Comparison of ENCODE assay signal across 19 cellular contexts in genomic region chr3:15409774-15410173, GRCh38. TPM values are rescaled to one million over a fixed set of nuclear protein-coding genes. Genes with fewer than 3 reads are reported as not detected.
DNase-seq lines count a peak whose midpoint lies in the region; ATAC-seq lines count a peak whose summit lies in the region.
"Had no signal": no experiment of that assay in that cellular context is flagged by ENCODE, and none has a peak within 500 bp of the region (broad histone marks: within the 10 kb centered on the region; RNA-seq: fewer than 3 reads in every experiment).

No MANE protein-coding gene starts in this region.

- no peak overlapping the region for H3K18ac ChIP-seq in mesenchymal stem cell (ENCODE audit: low read depth in 1 of 2, low read length in 2 of 2)

- peaks cover 5% of the 10 kb centered on the region for H3K79me1 ChIP-seq in mesenchymal stem cell (replicated peaks; ENCODE audit: low read length, poor library complexity, severe bottlenecking)

- no peak overlapping the region for H3K4me2 ChIP-seq in mesenchymal stem cell (ENCODE audit: low read length, poor library complexity, severe bottlenecking)
- H3K4me2 ChIP-seq: A549 had no signal

- no peaks in the 10 kb centered on the region for H3K79me2 ChIP-seq in ACC112 (ENCODE audit: control insufficient read depth, insufficient read depth, low read length, unreplicated experiment)

- H3K9me3 ChIP-seq in mesenchymal stem cell (ENCODE audit: control insufficient read depth, low read length), result no peaks in the 10 kb centered on the region
- H3K9me3 ChIP-seq: A549, Caco-2, HAP-1 had no signal

- no peak overlapping the region for H2BK12ac ChIP-seq in mesenchymal stem cell (ENCODE audit: low read length in 2 of 2)

- H2AFZ ChIP-seq in ACC112 (ENCODE audit: low read length, unreplicated experiment) (no peak overlapping the region), mesenchymal stem cell (ENCODE audit: low read depth, low read length) (no peak overlapping the region)

- peak overlapping the region; percentile 64 for H3K9ac ChIP-seq in mesenchymal stem cell (ENCODE audit: low read length)

- no peak overlapping the region for H3K23ac ChIP-seq in mesenchymal stem cell (ENCODE audit: low read length in 2 of 2)

- H2AK5ac ChIP-seq in mesenchymal stem cell (ENCODE audit: low read length, severe bottlenecking), result no peak overlapping the region

- H3K4me3 ChIP-seq in ACC112 (ENCODE audit: low read depth, low read length) (no peak overlapping the region), mesenchymal stem cell (ENCODE audit: insufficient read depth in 1 of 2, low read depth in 1 of 2, low read length in 2 of 2) (no peak overlapping the region)
- H3K4me3 ChIP-seq: A549, HAP-1 had no signal

- no peaks in the 10 kb centered on the region for H3K27me3 ChIP-seq in ACC112 (ENCODE audit: insufficient read depth, low read length)
- H3K27me3 ChIP-seq in mesenchymal stem cell (ENCODE audit: control insufficient read depth in 1 of 2, insufficient read depth in 1 of 2, low read length in 2 of 2), result no peaks in the 10 kb centered on the region

- peaks cover 21% of the 10 kb centered on the region for H3K4me1 Mint-ChIP-seq in dendritic cell treated with granulocyte-macrophage colony-stimulating factor and Interleukin-4, amounts not matched to agents 40 ng/mL and 50 ng/mL, for 4 days (ENCODE audit: low read depth)

- peak overlapping the region; percentile 82 for H3K27ac Mint-ChIP-seq in dendritic cell treated with granulocyte-macrophage colony-stimulating factor and Interleukin-4, amounts not matched to agents 40 ng/mL and 50 ng/mL, for 4 days
- H3K27ac Mint-ChIP-seq: CD8-positive, alpha-beta T cell; HFFc6 had no signal

- H3K36me3 ChIP-seq in ACC112 (ENCODE audit: insufficient read depth, low read length) (peaks cover 7% of the 10 kb centered on the region; the same call in 1 of the 2 replicates), mesenchymal stem cell (ENCODE audit: control insufficient read depth in 1 of 2, insufficient read depth in 2 of 2, low read depth in 1 of 2, low read length in 2 of 2) (peaks cover 35 to 53% of the 10 kb centered on the region in 2 experiments)

- in situ Hi-C loops in G401 (cut with HindIII; ENCODE audit: low sequenced_read_pairs), result no loop called here

- no peak overlapping the region for H2BK15ac ChIP-seq in mesenchymal stem cell (ENCODE audit: low read depth, poor library complexity, severe bottlenecking)

- H2BK120ac ChIP-seq in mesenchymal stem cell (ENCODE audit: low read depth, low read length), result no peak overlapping the region

- no peak overlapping the region for H3K14ac ChIP-seq in mesenchymal stem cell (ENCODE audit: low read length in 2 of 2)

- no peak overlapping the region for H4K91ac ChIP-seq in mesenchymal stem cell (ENCODE audit: low read length)

- H3K27ac ChIP-seq in ACC112 (ENCODE audit: low read depth, low read length), result peak overlapping the region; percentile 20; the same call in 1 of the 2 replicates
- H3K27ac ChIP-seq in mesenchymal stem cell (ENCODE audit: low read length, poor library complexity, severe bottlenecking), result no peak overlapping the region
- H3K27ac ChIP-seq: A549 had no signal

- H3K27me3 Mint-ChIP-seq in dendritic cell treated with granulocyte-macrophage colony-stimulating factor and Interleukin-4, amounts not matched to agents 40 ng/mL and 50 ng/mL, for 4 days, result no peaks in the 10 kb centered on the region
- H3K27me3 Mint-ChIP-seq: CD4-positive, CD25-positive, alpha-beta regulatory T cell had no signal

- no peak overlapping the region for H4K8ac ChIP-seq in mesenchymal stem cell (ENCODE audit: low read length)

- H3K9me3 Mint-ChIP-seq in dendritic cell treated with granulocyte-macrophage colony-stimulating factor and Interleukin-4, amounts not matched to agents 40 ng/mL and 50 ng/mL, for 4 days, result no peaks in the 10 kb centered on the region
- H3K9me3 Mint-ChIP-seq: CD4-positive, CD25-positive, alpha-beta regulatory T cell; CD8-positive, alpha-beta T cell; HFFc6 had no signal

- intact Hi-C loops in dendritic cell treated with granulocyte-macrophage colony-stimulating factor and Interleukin-4, amounts not matched to agents 40 ng/mL and 50 ng/mL, for 4 days (cut with micrococcal nuclease), result no loop called here

- H3K4ac ChIP-seq in mesenchymal stem cell (ENCODE audit: low read depth in 1 of 2, low read length in 2 of 2), result no peak overlapping the region

- no peak overlapping the region for H2BK5ac ChIP-seq in mesenchymal stem cell (ENCODE audit: low read depth, low read length, poor library complexity, severe bottlenecking)

- H3K4me1 ChIP-seq in ACC112 (ENCODE audit: control insufficient read depth, insufficient read depth, low read length, unreplicated experiment) (peaks cover 5% of the 10 kb centered on the region), mesenchymal stem cell (ENCODE audit: control insufficient read depth, insufficient read depth, low read depth, low read length) (no peaks in the 10 kb centered on the region)
- H3K4me1 ChIP-seq: A549, Caco-2, HAP-1 had no signal

- DNase-seq in mesenchymal stem cell, result no peak
- DNase-seq in G401 (ENCODE audit: low spot score), result no peak
- DNase-seq in NCI-H446 treated with DMSO at 0.1 percent for 48 hours (lab: John Stamatoyannopoulos, UW), result no peak
- DNase-seq: 8988T; C1 segment of cervical spinal cord; Caco-2; CD4-positive, CD25-positive, alpha-beta regulatory T cell; CD8-positive, alpha-beta T cell; DMS153; DMS79; EL; GF-D8; GOT3; HFFc6 had no signal

- peaks cover 31% of the 10 kb centered on the region for H3K36me3 Mint-ChIP-seq in dendritic cell treated with granulocyte-macrophage colony-stimulating factor and Interleukin-4, amounts not matched to agents 40 ng/mL and 50 ng/mL, for 4 days (ENCODE audit: low read depth)

- WGBS in mesenchymal stem cell, result 100% methylated on average over 1 of the region's 2 CpGs

- ATAC-seq in GM18907 (IDR thresholded peaks at IDR 0.05; ENCODE audit: unreplicated experiment), result no peak
- ATAC-seq: A549; CD8-positive, alpha-beta T cell had no signal

- H3K4me3 Mint-ChIP-seq in dendritic cell treated with granulocyte-macrophage colony-stimulating factor and Interleukin-4, amounts not matched to agents 40 ng/mL and 50 ng/mL, for 4 days, result no peak overlapping the region
- H3K4me3 Mint-ChIP-seq: CD4-positive, CD25-positive, alpha-beta regulatory T cell; CD8-positive, alpha-beta T cell; HFFc6 had no signal

RNA-seq across cellular contexts. Expression of gene METTL6, which starts 17.6 kb away (rescaled TPM):
- 19.3 TPM for polyA plus RNA-seq in mesenchymal stem cell (2013, experiment 1 of 2)
- polyA plus RNA-seq in mesenchymal stem cell (2013, experiment 2 of 2), result 18.8 TPM
- total RNA-seq in G401 (2014; rRNA removed; shearing (Covaris generic)), result 23.3 and 61.3 TPM in 2 replicates

RNA-seq across cellular contexts. Expression of gene EAF1, which starts 17.6 kb away (rescaled TPM):
- 11.7 TPM for polyA plus RNA-seq in mesenchymal stem cell (2013, experiment 1 of 2)
- polyA plus RNA-seq in mesenchymal stem cell (2013, experiment 2 of 2), result 11.0 TPM
- 18.7 and 18.9 TPM in 2 replicates for total RNA-seq in G401 (2014; rRNA removed; shearing (Covaris generic))
